ENCODE assay signal across 15 cellular contexts in the genomic region with DNA sequence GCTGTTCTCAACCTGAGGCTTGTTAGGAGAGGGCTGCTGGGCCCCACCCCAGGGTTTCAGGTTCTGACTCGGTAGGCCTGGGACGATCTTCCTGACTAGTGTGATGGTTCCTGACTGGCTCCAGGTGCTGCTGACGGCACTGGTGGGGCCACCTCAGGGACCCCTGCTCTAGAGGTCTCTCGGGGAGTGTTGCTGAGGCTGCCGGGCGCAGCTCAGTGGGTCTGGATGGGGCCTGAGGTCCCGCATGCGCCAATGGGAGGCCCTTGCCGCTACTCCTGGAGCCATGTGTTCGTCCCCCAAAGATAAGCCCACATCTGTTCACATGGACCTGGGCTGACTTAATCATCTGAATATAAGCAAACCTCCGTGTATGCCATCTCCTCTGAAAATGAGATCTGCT.
DNase-seq lines count a peak whose midpoint lies in the region; ATAC-seq and TF ChIP-seq lines count a peak whose summit lies in the region.
"Had no signal": no experiment of that assay in that cellular context is flagged by ENCODE, and none has a peak within 500 bp of the region (broad histone marks: within the 10 kb centered on the region; RNA-seq: fewer than 3 reads in every experiment).

No MANE protein-coding gene starts in this region.

- H3K36me3 ChIP-seq in Caco-2 (ENCODE audit: control insufficient read depth, insufficient read depth, low read length) (peaks cover 2% of the 10 kb centered on the region; the same call in 1 of the 2 replicates), WERI-Rb-1 (peaks cover 67% of the 10 kb centered on the region), trophoblast cell (ENCODE audit: control insufficient read depth in 1 of 2, insufficient read depth in 2 of 2, low read length in 2 of 2) (peaks cover 49 to 62% of the 10 kb centered on the region in 2 experiments)

- no peak overlapping the region for H3K14ac ChIP-seq in trophoblast cell (ENCODE audit: low read length)

- no peaks in the 10 kb centered on the region for H3K79me1 ChIP-seq in trophoblast cell (ENCODE audit: low read length)

- H2BK120ac ChIP-seq in trophoblast cell (ENCODE audit: insufficient read depth, low read length, poor library complexity), result no peak overlapping the region

- no peak for DNase-seq in Caco-2
- DNase-seq in WERI-Rb-1, result peak; percentile 6
- DNase-seq in endothelial cell (ENCODE audit: low spot score), result no peak
- DNase-seq in trophoblast cell, result no peak
- no peak for DNase-seq in SHP77 treated with DMSO at 0.1 percent for 48 hours (lab: John Stamatoyannopoulos, UW)
- DNase-seq in putamen (ENCODE audit: low spot score), result no peak
- DNase-seq in cardiac septum (ENCODE audit: low spot score), result no peak
- DNase-seq: BE2C; CD4-positive, alpha-beta memory T cell; DMS153; DMS79 treated with DMSO at 0.1 percent for 48 hours; EL had no signal

- no peaks in the 10 kb centered on the region for H3K79me2 ChIP-seq in trophoblast cell (ENCODE audit: control insufficient read depth, insufficient read depth, low read length, poor library complexity)

- H2AK5ac ChIP-seq in trophoblast cell (ENCODE audit: low read length), result no peak overlapping the region

- intact Hi-C loops in Caco-2 (cut with micrococcal nuclease; ENCODE audit: unreplicated experiment), result no loop called here
- intact Hi-C loops in cardiac septum (cut with DNase I), result loop anchor here (5.0 kb wide), 2 partner anchors 136 to 181 kb away; no protein-coding TSS in a partner anchor

- no TSS peak for BruUV-seq in Caco-2 (replicated peaks; lab: Mats Ljungman, UMichigan)

- H3K23ac ChIP-seq in trophoblast cell (ENCODE audit: low read length), result no peak overlapping the region

- H3K4me3 ChIP-seq in Caco-2 (ENCODE audit: low read depth, low read length) (no peak overlapping the region), WERI-Rb-1 (ENCODE audit: low read depth, low read length) (no peak overlapping the region), trophoblast cell (ENCODE audit: low read depth, low read length) (no peak overlapping the region)

- no CpG with 5 or more reads among the region's 11 CpGs for WGBS in trophoblast cell (ENCODE audit: extremely low coverage, insufficient coverage, insufficient read length)

- H3K4ac ChIP-seq in trophoblast cell (ENCODE audit: low read depth, low read length), result no peak overlapping the region

- CTCF ChIA-PET in Caco-2 (lab: Charles Lee), result no interaction called here

- no peak overlapping the region for H2AFZ ChIP-seq in trophoblast cell (ENCODE audit: insufficient read depth, low read length, poor library complexity)

- TF ChIP-seq CTCF in Caco-2 (IDR thresholded peaks at IDR 0.05; ENCODE audit: insufficient read depth in 1 of 2, low read depth in 1 of 2, low read length in 1 of 2, severe bottlenecking in 1 of 2, unreplicated experiment in 1 of 2), result no peak
- TF ChIP-seq CTCF in WERI-Rb-1 (IDR thresholded peaks at IDR 0.05; ENCODE audit: low read depth, low read length), result no peak
- no peak for TF ChIP-seq CTCF in endothelial cell (IDR thresholded peaks at IDR 0.05; ENCODE audit: unreplicated experiment)

- H3K4me1 Mint-ChIP-seq in Caco-2 (ENCODE audit: low read depth, unreplicated experiment), result no peaks in the 10 kb centered on the region
- H3K4me1 Mint-ChIP-seq in endothelial cell (ENCODE audit: unreplicated experiment), result peaks cover 38% of the 10 kb centered on the region
- H3K4me1 Mint-ChIP-seq: CD4-positive, alpha-beta memory T cell had no signal

- H3K27me3 ChIP-seq in Caco-2 (replicated peaks; ENCODE audit: control insufficient read depth, insufficient read depth, low read length) (no peaks in the 10 kb centered on the region), WERI-Rb-1 (ENCODE audit: insufficient read depth, low read depth, severe bottlenecking) (no peaks in the 10 kb centered on the region), trophoblast cell (ENCODE audit: insufficient read depth, low read length) (no peaks in the 10 kb centered on the region)
- H3K27me3 ChIP-seq: BE2C had no signal

- H3K27me3 Mint-ChIP-seq in Caco-2 (ENCODE audit: insufficient read depth, unreplicated experiment) (no peaks in the 10 kb centered on the region), endothelial cell (ENCODE audit: unreplicated experiment) (peaks cover 14% of the 10 kb centered on the region)
- H3K27me3 Mint-ChIP-seq: CD4-positive, alpha-beta memory T cell had no signal

- H4K91ac ChIP-seq in trophoblast cell (ENCODE audit: low read depth, low read length), result no peak overlapping the region

- no peak overlapping the region for H4K8ac ChIP-seq in trophoblast cell (ENCODE audit: low read depth, low read length)

- no peak overlapping the region for H2BK5ac ChIP-seq in trophoblast cell (ENCODE audit: low read depth, low read length, poor library complexity)

- H3K27ac ChIP-seq in WERI-Rb-1 (no peak overlapping the region), trophoblast cell (ENCODE audit: low read depth, low read length) (no peak overlapping the region)
- H3K27ac ChIP-seq: C4-2B had no signal

- no peaks in the 10 kb centered on the region for H3K4me1 ChIP-seq in Caco-2
- H3K4me1 ChIP-seq in trophoblast cell (ENCODE audit: control insufficient read depth in 1 of 2, insufficient read depth in 2 of 2, low read length in 2 of 2), result peaks cover 2 to 3% of the 10 kb centered on the region in 2 experiments
- H3K4me1 ChIP-seq: BE2C had no signal

- H2BK12ac ChIP-seq in trophoblast cell (ENCODE audit: low read length), result no peak overlapping the region

- H3K27ac Mint-ChIP-seq in Caco-2 (ENCODE audit: unreplicated experiment) (peak overlapping the region; percentile 15), endothelial cell (ENCODE audit: unreplicated experiment) (peak overlapping the region; percentile 30)
- H3K27ac Mint-ChIP-seq: CD4-positive, alpha-beta memory T cell had no signal

- ATAC-seq in SK-N-SH treated with all-trans-retinoic acid at 6 μM for 48 hours, result no peak
- ATAC-seq: HCT116 had no signal

- peak overlapping the region; percentile 31 for H4K12ac ChIP-seq in trophoblast cell (ENCODE audit: low read depth, low read length)

- H3K9me3 ChIP-seq in Caco-2 (no peaks in the 10 kb centered on the region), WERI-Rb-1 (ENCODE audit: severe bottlenecking) (peaks cover 3% of the 10 kb centered on the region), trophoblast cell (ENCODE audit: insufficient read depth, low read depth, low read length) (peaks cover 9% of the 10 kb centered on the region)
- H3K9me3 ChIP-seq: BE2C had no signal

- H3K4me3 Mint-ChIP-seq in Caco-2 (ENCODE audit: unreplicated experiment) (no peak overlapping the region), endothelial cell (ENCODE audit: unreplicated experiment) (peak overlapping the region; percentile 68)
- H3K4me3 Mint-ChIP-seq: CD4-positive, alpha-beta memory T cell had no signal

- no peak overlapping the region for H3K4me2 ChIP-seq in trophoblast cell (ENCODE audit: low read length)

- H3K9me3 Mint-ChIP-seq in Caco-2 (ENCODE audit: unreplicated experiment) (no peaks in the 10 kb centered on the region), endothelial cell (ENCODE audit: unreplicated experiment) (no peaks in the 10 kb centered on the region)

- POLR2A ChIA-PET in Caco-2 (lab: Charles Lee), result interaction anchor here (0.7 kb wide), 1 partner anchor 168 kb away, joined by 3 read pairs; no protein-coding TSS in a partner anchor

- H3K36me3 Mint-ChIP-seq in Caco-2 (ENCODE audit: insufficient read depth, unreplicated experiment) (peaks cover 97% of the 10 kb centered on the region), endothelial cell (ENCODE audit: low read depth, unreplicated experiment) (peaks cover 74% of the 10 kb centered on the region)

- no peak overlapping the region for H3K9ac ChIP-seq in trophoblast cell (ENCODE audit: low read length)

- H3K18ac ChIP-seq in trophoblast cell (ENCODE audit: low read length), result no peak overlapping the region

TF ChIP-seq in SK-N-SH treated with all-trans-retinoic acid at 6 μM for 48 hours, 23 proteins besides CTCF, POLR2A, EP300 and RAD21 (continues in another document):
- TF ChIP-seq PPARA (CRISPR knock-in tag; IDR thresholded peaks at IDR 0.05; ENCODE audit: borderline replicate concordance), result no peak
- TF ChIP-seq ZNF70 (CRISPR knock-in tag; IDR thresholded peaks at IDR 0.05), result no peak
- TF ChIP-seq ISL1 (CRISPR knock-in tag; IDR thresholded peaks at IDR 0.05), result no peak
- TF ChIP-seq ZNF8 (CRISPR knock-in tag; IDR thresholded peaks at IDR 0.05), result no peak
- no peak for TF ChIP-seq TCF4 (CRISPR knock-in tag; IDR thresholded peaks at IDR 0.05; ENCODE audit: borderline replicate concordance)
- TF ChIP-seq, protein P1, sequence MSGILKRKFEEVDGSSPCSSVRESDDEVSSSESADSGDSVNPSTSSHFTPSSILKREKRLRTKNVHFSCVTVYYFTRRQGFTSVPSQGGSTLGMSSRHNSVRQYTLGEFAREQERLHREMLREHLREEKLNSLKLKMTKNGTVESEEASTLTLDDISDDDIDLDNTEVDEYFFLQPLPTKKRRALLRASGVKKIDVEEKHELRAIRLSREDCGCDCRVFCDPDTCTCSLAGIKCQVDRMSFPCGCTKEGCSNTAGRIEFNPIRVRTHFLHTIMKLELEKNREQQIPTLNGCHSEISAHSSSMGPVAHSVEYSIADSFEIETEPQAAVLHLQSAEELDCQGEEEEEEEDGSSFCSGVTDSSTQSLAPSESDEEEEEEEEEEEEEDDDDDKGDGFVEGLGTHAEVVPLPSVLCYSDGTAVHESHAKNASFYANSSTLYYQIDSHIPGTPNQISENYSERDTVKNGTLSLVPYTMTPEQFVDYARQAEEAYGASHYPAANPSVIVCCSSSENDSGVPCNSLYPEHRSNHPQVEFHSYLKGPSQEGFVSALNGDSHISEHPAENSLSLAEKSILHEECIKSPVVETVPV (CRISPR knock-in tag; IDR thresholded peaks at IDR 0.05), result no peak
- TF ChIP-seq, protein P2, sequence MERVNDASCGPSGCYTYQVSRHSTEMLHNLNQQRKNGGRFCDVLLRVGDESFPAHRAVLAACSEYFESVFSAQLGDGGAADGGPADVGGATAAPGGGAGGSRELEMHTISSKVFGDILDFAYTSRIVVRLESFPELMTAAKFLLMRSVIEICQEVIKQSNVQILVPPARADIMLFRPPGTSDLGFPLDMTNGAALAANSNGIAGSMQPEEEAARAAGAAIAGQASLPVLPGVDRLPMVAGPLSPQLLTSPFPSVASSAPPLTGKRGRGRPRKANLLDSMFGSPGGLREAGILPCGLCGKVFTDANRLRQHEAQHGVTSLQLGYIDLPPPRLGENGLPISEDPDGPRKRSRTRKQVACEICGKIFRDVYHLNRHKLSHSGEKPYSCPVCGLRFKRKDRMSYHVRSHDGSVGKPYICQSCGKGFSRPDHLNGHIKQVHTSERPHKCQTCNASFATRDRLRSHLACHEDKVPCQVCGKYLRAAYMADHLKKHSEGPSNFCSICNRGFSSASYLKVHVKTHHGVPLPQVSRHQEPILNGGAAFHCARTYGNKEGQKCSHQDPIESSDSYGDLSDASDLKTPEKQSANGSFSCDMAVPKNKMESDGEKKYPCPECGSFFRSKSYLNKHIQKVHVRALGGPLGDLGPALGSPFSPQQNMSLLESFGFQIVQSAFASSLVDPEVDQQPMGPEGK (CRISPR knock-in tag; IDR thresholded peaks at IDR 0.05; ENCODE audit: borderline replicate concordance), result no peak
- no peak for TF ChIP-seq CSDC2 (CRISPR knock-in tag; IDR thresholded peaks at IDR 0.05)
